In the genomic region with DNA sequence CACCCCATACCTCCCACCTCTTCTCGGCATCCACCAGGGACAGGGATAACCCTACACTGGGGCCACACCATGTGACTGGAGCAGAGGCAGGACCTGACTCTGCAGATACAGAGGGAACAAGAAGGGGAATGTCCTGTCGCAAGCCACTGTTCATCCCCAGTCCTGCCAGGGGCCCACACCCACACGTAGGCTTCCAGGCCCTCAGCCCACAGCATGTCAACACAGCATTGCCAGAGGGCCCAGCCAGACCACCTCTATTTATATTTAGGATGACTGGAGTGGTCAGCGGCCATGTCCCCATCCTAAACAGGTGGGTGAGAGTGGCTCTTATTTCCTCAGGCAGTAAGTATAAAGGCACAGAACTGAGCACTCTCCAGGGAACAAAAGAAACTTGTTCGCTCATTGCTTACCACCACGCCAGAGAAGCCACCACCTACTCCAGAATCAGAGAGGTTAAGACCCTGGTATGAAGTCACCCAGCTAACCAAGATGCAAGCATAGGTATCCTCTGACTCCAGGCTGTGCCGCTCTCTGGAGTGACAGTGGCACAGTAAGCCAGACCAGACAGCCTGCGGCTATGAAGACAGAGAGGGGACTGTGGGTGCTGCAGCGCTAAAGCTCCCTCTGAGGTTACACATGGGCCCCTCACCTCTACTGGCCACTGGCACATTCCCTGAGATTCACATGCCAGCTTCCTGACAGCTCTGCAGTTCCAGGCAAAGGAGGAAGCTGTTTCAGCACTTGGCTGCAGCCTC, we compare ENCODE assay signal across 20 cellular contexts.
DNase-seq lines count a peak whose midpoint lies in the region; ATAC-seq, FAIRE-seq and TF ChIP-seq lines count a peak whose summit lies in the region.
"Had no signal": no experiment of that assay in that cellular context is flagged by ENCODE, and none has a peak within 500 bp of the region (broad histone marks: within the 10 kb centered on the region; RNA-seq: fewer than 3 reads in every experiment).

No MANE protein-coding gene starts in this region.

- peak; percentile 34 for DNase-seq in KBM-7
- DNase-seq in chondrocyte (ENCODE audit: low spot score): no peak
- peak; percentile 71 for DNase-seq in myocyte (ENCODE audit: low read depth)
- DNase-seq in pancreas: no peak
- no peak for DNase-seq in COLO668 (lab: John Stamatoyannopoulos, UW; ENCODE audit: unreplicated experiment)
- DNase-seq: activated CD4-positive, alpha-beta T cell treated with anti-CD3 and anti-CD28 coated beads, Interleukin-2, amount 50 U/mL, for 48 hours; activated T-cell treated with anti-CD3 and anti-CD28 coated beads, Interleukin-2, amount 50 U/mL, for 1 hour; Caco-2; naive B cell; NCI-H1092; NCI-H2029; NCI-H446; RPMI8226 had no signal

- FAIRE-seq in pancreas (lab: Jason Lieb, UNC): no peak
- FAIRE-seq: colon, K562 had no signal

- no peaks in the 10 kb centered on the region for H3K9me3 Mint-ChIP-seq in chondrocyte (ENCODE audit: low read depth)
- H3K9me3 Mint-ChIP-seq: activated naive CD4-positive, alpha-beta T cell treated with anti-CD3 and anti-CD28 coated beads, Interleukin-2, amount 50 U/mL, for 24 hours; naive B cell had no signal

- no peak overlapping the region for H3K4me3 ChIP-seq in subcutaneous abdominal adipose tissue (ENCODE audit: low read depth in 1 of 5, low read length in 5 of 5)
- no peak overlapping the region for H3K4me3 ChIP-seq in pancreas
- H3K4me3 ChIP-seq: K562, lung, thoracic aorta had no signal

- peak overlapping the region; percentile 24 for H3K27ac Mint-ChIP-seq in chondrocyte (ENCODE audit: unreplicated experiment)
- H3K27ac Mint-ChIP-seq: activated naive CD4-positive, alpha-beta T cell treated with anti-CD3 and anti-CD28 coated beads, Interleukin-2, amount 50 U/mL, for 24 hours had no signal

- no peaks in the 10 kb centered on the region for H3K27me3 Mint-ChIP-seq in chondrocyte (ENCODE audit: low read depth)
- H3K27me3 Mint-ChIP-seq: activated naive CD4-positive, alpha-beta T cell treated with anti-CD3 and anti-CD28 coated beads, Interleukin-2, amount 50 U/mL, for 24 hours had no signal

- no peak overlapping the region for H3K4me3 Mint-ChIP-seq in chondrocyte (ENCODE audit: unreplicated experiment)
- H3K4me3 Mint-ChIP-seq: activated naive CD4-positive, alpha-beta T cell treated with anti-CD3 and anti-CD28 coated beads, Interleukin-2, amount 50 U/mL, for 24 hours; naive B cell had no signal

- intact Hi-C loops in pancreas (cut with DNase I): no loop called here

- H3K9me3 ChIP-seq in subcutaneous abdominal adipose tissue (ENCODE audit: control insufficient read depth in 5 of 5, low read length in 5 of 5): no peaks in the 10 kb centered on the region
- H3K9me3 ChIP-seq in pancreas: no peaks in the 10 kb centered on the region
- H3K9me3 ChIP-seq: Caco-2, thoracic aorta had no signal

- peaks cover 79% of the 10 kb centered on the region for H3K4me1 Mint-ChIP-seq in chondrocyte (ENCODE audit: low read depth)

- H3K36me3 ChIP-seq in subcutaneous abdominal adipose tissue (ENCODE audit: control insufficient read depth in 5 of 5, insufficient read depth in 5 of 5, low read length in 5 of 5): peaks cover 0 to 6% (median 0%) of the 10 kb centered on the region in 5 donors
- H3K36me3 ChIP-seq in pancreas: no peaks in the 10 kb centered on the region
- H3K36me3 ChIP-seq: thoracic aorta had no signal

- H3K4me1 ChIP-seq in subcutaneous abdominal adipose tissue (ENCODE audit: control insufficient read depth in 5 of 5, insufficient read depth in 5 of 5, low read length in 5 of 5) (peaks cover 14 to 47% (median 29%) of the 10 kb centered on the region in 5 donors), pancreas (peaks cover 16 to 30% (median 29%) of the 10 kb centered on the region in 3 donors)
- H3K4me1 ChIP-seq: Caco-2 had no signal

- ATAC-seq in pancreas (no peak), GM18868 (IDR thresholded peaks at IDR 0.05; ENCODE audit: unreplicated experiment) (no peak)
- ATAC-seq: K562 had no signal

- no peak overlapping the region for H3K9ac ChIP-seq in subcutaneous abdominal adipose tissue (ENCODE audit: low read length in 5 of 5)

- H3K27ac ChIP-seq in subcutaneous abdominal adipose tissue (ENCODE audit: low read depth, low read length) (peak overlapping the region; percentile 30), pancreas (no peak overlapping the region)
- H3K27ac ChIP-seq: thoracic aorta had no signal

- no peaks in the 10 kb centered on the region for H3K27me3 ChIP-seq in subcutaneous abdominal adipose tissue (ENCODE audit: control insufficient read depth in 5 of 5, insufficient read depth in 4 of 5, low read length in 5 of 5)
- no peaks in the 10 kb centered on the region for H3K27me3 ChIP-seq in pancreas

- TF ChIP-seq CTCF in chondrocyte (IDR thresholded peaks at IDR 0.05) (no peak), pancreas (IDR thresholded peaks at IDR 0.05) (no peak)

- peaks cover 19% of the 10 kb centered on the region for H3K36me3 Mint-ChIP-seq in chondrocyte (ENCODE audit: low read depth)

- WGBS in pancreas, 2 donors: 87 to 91% methylated on average over 9 of the region's 9 CpGs

- in situ Hi-C loops in KBM-7 (cut with MboI; ENCODE audit: low pct_unique_long_range_greater_than_20kb, low sequenced_read_pairs): no loop called here

Comparison
In these comparisons a context has a peak if more than half of its experiments do, and no peak if none do; other contexts are left out.
1. DNase-seq: peak in KBM-7 (single experiment) and myocyte (single experiment); none in chondrocyte (single experiment), pancreas (0 of 6) and COLO668 (single experiment).